Comparison of ENCODE assay signal across 8 cellular contexts in genomic region chr7:116122972-116123595, GRCh38.
A peak's percentile ranks its signal among the peaks of the same experiment; 100 is the strongest.
DNase-seq lines count a peak whose midpoint lies in the region; ATAC-seq and TF ChIP-seq lines count a peak whose summit lies in the region.

No MANE protein-coding gene starts in this region.

- TF ChIP-seq EP300 in ovary (IDR thresholded peaks at IDR 0.05): no peak

- H3K4me1 ChIP-seq in smooth muscle cell (ENCODE audit: low read depth): no peaks in the 10 kb centered on the region
- no peaks in the 10 kb centered on the region for H3K4me1 ChIP-seq in ovary (ENCODE audit: insufficient read depth)

- POLR2A ChIA-PET in RWPE1 (lab: Yijun Ruan, JAX; ENCODE audit: low non-redundant PET): no interaction called here

- peaks cover 14% of the 10 kb centered on the region for H3K27me3 Mint-ChIP-seq in activated naive CD4-positive, alpha-beta T cell treated with anti-CD3 and anti-CD28 coated beads for 36 hours (ENCODE audit: low read depth)

- TF ChIP-seq POLR2A in ovary (IDR thresholded peaks at IDR 0.05): no peak

- H3K4me1 Mint-ChIP-seq in activated naive CD4-positive, alpha-beta T cell treated with anti-CD3 and anti-CD28 coated beads for 36 hours (ENCODE audit: low read depth): no peaks in the 10 kb centered on the region

- H3K27ac Mint-ChIP-seq in activated naive CD4-positive, alpha-beta T cell treated with anti-CD3 and anti-CD28 coated beads for 36 hours: no peak overlapping the region
- H3K27ac Mint-ChIP-seq in activated naive CD4-positive, alpha-beta T cell treated with anti-CD3 and anti-CD28 coated beads, Interleukin-2, amount 50 U/mL, for 72 hours: no peak overlapping the region

- no peak overlapping the region for H2AFZ ChIP-seq in smooth muscle cell (ENCODE audit: low read depth)

- H3K36me3 Mint-ChIP-seq in activated naive CD4-positive, alpha-beta T cell treated with anti-CD3 and anti-CD28 coated beads for 36 hours (ENCODE audit: low read depth): no peaks in the 10 kb centered on the region
- H3K36me3 Mint-ChIP-seq in activated naive CD4-positive, alpha-beta T cell treated with anti-CD3 and anti-CD28 coated beads, Interleukin-2, amount 50 U/mL, for 72 hours: no peaks in the 10 kb centered on the region

- intact Hi-C loops in activated naive CD4-positive, alpha-beta T cell treated with anti-CD3 and anti-CD28 coated beads for 36 hours (cut with micrococcal nuclease): loop anchor here (5.0 kb wide), 2 partner anchors 271 to 1256 kb away; no protein-coding TSS in a partner anchor
- intact Hi-C loops in ovary (cut with DNase I): no loop called here

- no peak overlapping the region for H3K9ac ChIP-seq in smooth muscle cell (ENCODE audit: low read depth)

- TF ChIP-seq CTCF in RWPE1 (conservative IDR thresholded peaks at IDR 0.05; ENCODE audit: low read depth) (peak; percentile 75), fibroblast of the aortic adventitia (IDR thresholded peaks at IDR 0.05; ENCODE audit: insufficient read depth, low read length) (peak; percentile 83), smooth muscle cell (IDR thresholded peaks at IDR 0.05; ENCODE audit: borderline replicate concordance, insufficient read depth, poor library complexity, severe bottlenecking) (peak; percentile 70), ovary (IDR thresholded peaks at IDR 0.05) (no peak)

- 62% methylated on average over 3 of the region's 3 CpGs for WGBS in smooth muscle cell (ENCODE audit: low lambda C conversion rate)
- WGBS in ovary, 3 donors: 49 to 54% (median 52%) methylated on average over 3 of the region's 3 CpGs

- H4K20me1 ChIP-seq in smooth muscle cell (ENCODE audit: low read depth): no peaks in the 10 kb centered on the region

- H3K4me3 ChIP-seq in fibroblast of the aortic adventitia (ENCODE audit: low read depth, low read length): no peak overlapping the region
- no peak overlapping the region for H3K4me3 ChIP-seq in smooth muscle cell
- H3K4me3 ChIP-seq in ovary: no peak overlapping the region

- DNase-seq in activated naive CD4-positive, alpha-beta T cell treated with anti-CD3 and anti-CD28 coated beads for 36 hours: peak; percentile 6
- no peak for DNase-seq in activated naive CD4-positive, alpha-beta T cell treated with anti-CD3 and anti-CD28 coated beads, Interleukin-2, amount 50 U/mL, for 72 hours (ENCODE audit: low spot score in 2 of 2)
- peak; percentile 25 for DNase-seq in RWPE1 (ENCODE audit: low spot score)
- peak; percentile 81 for DNase-seq in fibroblast of the aortic adventitia (ENCODE audit: low read depth)
- DNase-seq in smooth muscle cell (lab: John Stamatoyannopoulos, UW; ENCODE audit: unreplicated experiment): no peak
- no peak for DNase-seq in ovary

- H3K4me3 Mint-ChIP-seq in activated naive CD4-positive, alpha-beta T cell treated with anti-CD3 and anti-CD28 coated beads for 36 hours: no peak overlapping the region

- H3K27me3 ChIP-seq in smooth muscle cell (ENCODE audit: low read depth): no peaks in the 10 kb centered on the region
- H3K27me3 ChIP-seq in ovary: no peaks in the 10 kb centered on the region

- no peak for ATAC-seq in activated naive CD4-positive, alpha-beta T cell treated with anti-CD3 and anti-CD28 coated beads, Interleukin-2, amount 50 U/mL, for 72 hours
- peak; percentile 67 for ATAC-seq in HG03520 (IDR thresholded peaks at IDR 0.05; ENCODE audit: unreplicated experiment)
- no peak for ATAC-seq in GM19397 (IDR thresholded peaks at IDR 0.05; ENCODE audit: unreplicated experiment)

- CTCF ChIA-PET in activated naive CD4-positive, alpha-beta T cell treated with anti-CD3 and anti-CD28 coated beads for 36 hours (lab: Charles Lee): interaction anchor here (1.0 kb wide), 1 partner anchor 102 kb away, joined by 3 read pairs; no protein-coding TSS in a partner anchor
- CTCF ChIA-PET in RWPE1 (lab: Yijun Ruan, JAX): interaction anchor here (0.6 to 0.7 kb wide), 4 partner anchors 269 to 1260 kb away, joined by 3 to 5 read pairs (median 4); no protein-coding TSS in a partner anchor

- H3K4me2 ChIP-seq in smooth muscle cell: no peak overlapping the region

- H3K9me3 Mint-ChIP-seq in activated naive CD4-positive, alpha-beta T cell treated with anti-CD3 and anti-CD28 coated beads for 36 hours: peaks cover 2% of the 10 kb centered on the region
- peaks cover 0 to 5% of the 10 kb centered on the region in 2 donors for H3K9me3 Mint-ChIP-seq in activated naive CD4-positive, alpha-beta T cell treated with anti-CD3 and anti-CD28 coated beads, Interleukin-2, amount 50 U/mL, for 72 hours

- H3K79me2 ChIP-seq in smooth muscle cell (ENCODE audit: low read depth): no peaks in the 10 kb centered on the region

- H3F3A ChIP-seq in smooth muscle cell (ENCODE audit: low read depth): no peaks in the 10 kb centered on the region

- H3K9me3 ChIP-seq in smooth muscle cell (replicated peaks; ENCODE audit: low read depth) (peaks cover 4% of the 10 kb centered on the region), ovary (no peaks in the 10 kb centered on the region)

- H3K27ac ChIP-seq in RWPE1 (no peak overlapping the region), smooth muscle cell (ENCODE audit: low read depth) (no peak overlapping the region), ovary (no peak overlapping the region)

- H3K36me3 ChIP-seq in smooth muscle cell (ENCODE audit: low read depth): no peaks in the 10 kb centered on the region
- no peaks in the 10 kb centered on the region for H3K36me3 ChIP-seq in ovary

Comparison
In these comparisons a context has a peak if more than half of its experiments do, and no peak if none do; other contexts are left out.
1. DNase-seq: peak in activated naive CD4-positive, alpha-beta T cell treated with anti-CD3 and anti-CD28 coated beads for 36 hours (single experiment), RWPE1 (single experiment) and fibroblast of the aortic adventitia (single experiment); none in activated naive CD4-positive, alpha-beta T cell treated with anti-CD3 and anti-CD28 coated beads, Interleukin-2, amount 50 U/mL, for 72 hours (0 of 2), smooth muscle cell (single experiment) and ovary (0 of 5).
2. CTCF ChIP-seq: peak in RWPE1 (single experiment), fibroblast of the aortic adventitia (single experiment) and smooth muscle cell (single experiment); none in ovary (0 of 3).